ENCODE assay signal across 8 cellular contexts in genomic region chr1:27542463-27543273, GRCh38. TPM values are rescaled to one million over a fixed set of nuclear protein-coding genes. Genes with fewer than 3 reads are reported as not detected.
A peak's percentile ranks its signal among the peaks of the same experiment; 100 is the strongest.
DNase-seq lines count a peak whose midpoint lies in the region; ATAC-seq and TF ChIP-seq lines count a peak whose summit lies in the region.

No MANE protein-coding gene starts in this region.

- H3K79me2 ChIP-seq in mammary epithelial cell (ENCODE audit: insufficient read depth, low read length): peaks cover 52% of the 10 kb centered on the region

- in situ Hi-C loops in mammary epithelial cell (cut with MboI; ENCODE audit: low sequenced_read_pairs in 2 of 2): no loop called here
- in situ Hi-C loops in transverse colon (cut with MboI; ENCODE audit: low pct_ligation_motif_present in 1 of 4, low pct_unique_long_range_greater_than_20kb in 1 of 4, low sequenced_read_pairs in 3 of 4): no loop called here

- TF ChIP-seq CTCF in mammary epithelial cell (conservative IDR thresholded peaks at IDR 0.05 in 1 of 2, IDR thresholded peaks at IDR 0.05 in 1 of 2; ENCODE audit: extremely low read depth in 1 of 2, insufficient read depth in 1 of 2, low read depth in 1 of 2, low read length in 2 of 2): no peak
- TF ChIP-seq CTCF in transverse colon (IDR thresholded peaks at IDR 0.05): no peak
- TF ChIP-seq CTCF in CD8-positive, alpha-beta T cell (IDR thresholded peaks at IDR 0.05): no peak

- H3K27me3 Mint-ChIP-seq in CD8-positive, alpha-beta T cell (ENCODE audit: low read depth): no peaks in the 10 kb centered on the region

- whole genome bisulfite sequencing in mammary epithelial cell (ENCODE audit: low coverage, missing lambda C conversion rate): 4% methylated on average over 18 of the region's 19 CpGs
- 77% methylated on average over 19 of the region's 19 CpGs; no CpG with 5 or more reads in 1 of the 2 donors for WGBS in transverse colon (ENCODE audit: low coverage in 1 of 2), 2 donors

- TF ChIP-seq POLR2A in transverse colon (IDR thresholded peaks at IDR 0.05): no peak

- DNase-seq in DMS153 (lab: John Stamatoyannopoulos, UW) (peak; percentile 87), NCI-H774 (lab: John Stamatoyannopoulos, UW) (peak; percentile 31), mammary epithelial cell (peak; percentile 99), lung microvascular endothelial cell (ENCODE audit: low read depth in 2 of 2) (peak; percentile 48 to 58), transverse colon (peak; percentile 49), SK-N-DZ (ENCODE audit: low spot score) (no peak), ecto neural progenitor cell (ENCODE audit: low spot score) (no peak)
- no peak for DNase-seq in CD8-positive, alpha-beta T cell

- peak overlapping the region; percentile 54 for H3K9ac ChIP-seq in mammary epithelial cell (ENCODE audit: insufficient read depth, low read length)

- peaks cover 3% of the 10 kb centered on the region for H3K4me1 Mint-ChIP-seq in CD8-positive, alpha-beta T cell (ENCODE audit: low read depth)

- POLR2A ChIA-PET in CD8-positive, alpha-beta T cell (lab: Charles Lee): no interaction called here

- H3K4me1 ChIP-seq in mammary epithelial cell (ENCODE audit: insufficient read depth, low read length) (peaks cover 81% of the 10 kb centered on the region), transverse colon (peaks cover 31 to 64% (median 39%) of the 10 kb centered on the region in 4 donors)
- H3K4me1 ChIP-seq in CD8-positive, alpha-beta T cell (ENCODE audit: insufficient read depth, low read length): no peaks in the 10 kb centered on the region

- H3K4me3 Mint-ChIP-seq in CD8-positive, alpha-beta T cell: no peak overlapping the region

- peaks cover 16% of the 10 kb centered on the region for H3K36me3 Mint-ChIP-seq in CD8-positive, alpha-beta T cell

- H3K27me3 ChIP-seq in mammary epithelial cell (ENCODE audit: insufficient read depth, low read length) (no peaks in the 10 kb centered on the region), transverse colon (no peaks in the 10 kb centered on the region)
- no peaks in the 10 kb centered on the region for H3K27me3 ChIP-seq in CD8-positive, alpha-beta T cell (ENCODE audit: insufficient read depth, low read length)

- peak overlapping the region; percentile 54 for H3K4me2 ChIP-seq in mammary epithelial cell (ENCODE audit: insufficient read depth, low read depth, low read length)

- no peak for TF ChIP-seq EP300 in transverse colon (IDR thresholded peaks at IDR 0.05; ENCODE audit: low read depth)

- H3K9me3 Mint-ChIP-seq in CD8-positive, alpha-beta T cell: no peaks in the 10 kb centered on the region

- dilution Hi-C loops in mammary epithelial cell (cut with HindIII; ENCODE audit: low sequenced_read_pairs): no loop called here

- TSS peak; percentile 52 for BruUV-seq in mammary epithelial cell (replicated peaks; lab: Mats Ljungman, UMichigan)

- peak overlapping the region; percentile 80 for H3K27ac ChIP-seq in mammary epithelial cell (ENCODE audit: insufficient read depth, low read depth, low read length)
- H3K27ac ChIP-seq in transverse colon: peak overlapping the region; percentile 72 to 87 (median 80)
- H3K27ac ChIP-seq in CD8-positive, alpha-beta T cell (ENCODE audit: low read depth, low read length): no peak overlapping the region

- H3K36me3 ChIP-seq in mammary epithelial cell (ENCODE audit: insufficient read depth, low read length) (peaks cover 11% of the 10 kb centered on the region), transverse colon (no peaks in the 10 kb centered on the region)
- peaks cover 7% of the 10 kb centered on the region for H3K36me3 ChIP-seq in CD8-positive, alpha-beta T cell (ENCODE audit: insufficient read depth, low read length)

- no peaks in the 10 kb centered on the region for H4K20me1 ChIP-seq in mammary epithelial cell (ENCODE audit: insufficient read depth, low read length)

- no peak overlapping the region for H2AFZ ChIP-seq in mammary epithelial cell (ENCODE audit: low read depth, low read length)

- H3K4me3 ChIP-seq in mammary epithelial cell (replicated peaks in 1 of 3; ENCODE audit: insufficient read depth in 1 of 3, low read depth in 2 of 3, low read length in 3 of 3): no peak overlapping the region
- no peak overlapping the region for H3K4me3 ChIP-seq in transverse colon
- no peak overlapping the region for H3K4me3 ChIP-seq in CD8-positive, alpha-beta T cell (ENCODE audit: low read depth, low read length)

- H3K27ac Mint-ChIP-seq in CD8-positive, alpha-beta T cell: no peak overlapping the region

- ATAC-seq in CD8-positive, alpha-beta T cell: no peak

- no peaks in the 10 kb centered on the region for H3K9me3 ChIP-seq in mammary epithelial cell (replicated peaks; ENCODE audit: insufficient read depth, low read length)
- H3K9me3 ChIP-seq in transverse colon: no peaks in the 10 kb centered on the region
- no peaks in the 10 kb centered on the region for H3K9me3 ChIP-seq in CD8-positive, alpha-beta T cell (ENCODE audit: low read length)

- CTCF ChIA-PET in mammary epithelial cell (lab: Charles Lee; ENCODE audit: low non-redundant PET): no interaction called here
- CTCF ChIA-PET in CD8-positive, alpha-beta T cell (lab: Charles Lee): interaction anchor here (0.9 to 5.7 kb wide), 2 partner anchors 15 to 53 kb away, joined by 3 to 28 read pairs; partner anchors contain the start of gene WASF2

- intact Hi-C loops in mammary epithelial cell (cut with micrococcal nuclease) (loop anchor here (1.0 to 5.0 kb wide), 3 partner anchors 14 to 125 kb away; no protein-coding TSS in a partner anchor), transverse colon (cut with DNase I; ENCODE audit: low total_unique reads) (no loop called here)
- intact Hi-C loops in CD8-positive, alpha-beta T cell (cut with DNase I, micrococcal nuclease): no loop called here

RNA-seq across cellular contexts. Expression of gene WASF2, which starts 52.7 kb away (rescaled TPM):
- total RNA-seq in mammary epithelial cell (100 to 1,000 TPM in 1 of 2 donors, 10 to 100 TPM in 1; 32.2 to 138 TPM), lung microvascular endothelial cell (31.8 and 34.7 TPM in 2 replicates), transverse colon (100 to 1,000 TPM in 1 of 4 donors, 10 to 100 TPM in 3; 34.6 to 114 (median 60.9) TPM)
- 58.1 TPM for polyA plus RNA-seq in mammary epithelial cell
- 246 TPM for polyA minus RNA-seq in mammary epithelial cell
- total RNA-seq in CD8-positive, alpha-beta T cell: 10 to 100 TPM; 91.6 to 95.0 TPM
- 11.3 and 12.4 TPM in 2 replicates for polyA plus RNA-seq in SK-N-DZ (2014; cell fraction: cytosol; rRNA removed)
- 4.1 and 10.3 TPM in 2 replicates for polyA plus RNA-seq in SK-N-DZ (2014; cell fraction: nucleus; rRNA removed)

Comparison
In these comparisons a context has a peak if more than half of its experiments do, and no peak if none do; other contexts are left out.
1. DNase-seq: peak in DMS153 (single experiment), NCI-H774 (single experiment), mammary epithelial cell (single experiment), lung microvascular endothelial cell (2 of 2) and transverse colon (single experiment); none in CD8-positive, alpha-beta T cell (0 of 7), SK-N-DZ (single experiment) and ecto neural progenitor cell (single experiment).